In the genomic region with DNA sequence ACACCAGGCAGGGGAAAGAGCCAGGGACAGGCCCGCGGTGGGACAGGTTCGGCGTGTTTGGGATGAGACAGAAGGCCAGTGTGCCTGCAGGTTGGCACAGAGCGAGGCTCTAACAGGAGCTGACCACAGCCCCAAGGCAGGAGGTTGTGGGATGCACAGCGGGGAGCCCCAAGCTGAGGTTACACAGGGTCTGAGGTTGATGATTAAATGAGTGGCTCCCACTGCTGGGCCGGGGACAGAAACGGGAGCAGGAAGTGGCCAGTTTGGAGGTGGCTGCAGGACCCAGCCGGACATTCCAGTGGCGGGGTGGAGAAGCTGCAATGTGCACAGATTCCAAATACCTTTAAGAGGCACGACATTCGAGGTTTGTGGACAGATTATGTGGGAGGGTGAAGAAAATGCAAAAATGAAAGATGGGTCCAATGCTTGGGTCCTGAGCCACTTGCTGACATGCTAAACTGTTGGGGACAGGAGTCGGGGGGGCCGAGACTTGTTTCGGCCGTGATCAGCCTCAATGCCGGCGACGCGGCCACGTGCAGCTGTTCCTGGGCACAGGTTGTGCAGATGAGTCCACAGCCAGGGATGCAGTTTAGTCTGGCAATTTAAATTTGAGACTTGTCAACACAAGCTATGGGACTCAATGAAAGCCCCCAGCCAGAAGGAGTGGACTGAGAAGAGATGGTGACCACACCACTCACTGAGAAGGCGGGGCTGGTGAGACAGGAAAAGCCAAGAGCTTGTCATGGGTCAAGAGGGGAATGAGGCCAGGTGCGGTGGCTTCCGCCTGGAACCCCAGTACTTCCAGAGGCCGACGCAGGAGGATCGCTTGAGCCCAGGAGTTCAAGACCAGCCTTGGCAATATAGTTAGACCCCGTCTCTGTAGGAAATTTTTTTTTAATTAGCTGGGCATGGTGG, we compare ENCODE assay signal across 1 cellular context.
TF ChIP-seq lines count a peak whose summit lies in the region.

No MANE protein-coding gene starts in this region.

TF ChIP-seq in HepG2, 621 proteins besides CTCF, POLR2A, EP300 and RAD21 (continued from another document and continues in another):
- TF ChIP-seq, protein P1, sequence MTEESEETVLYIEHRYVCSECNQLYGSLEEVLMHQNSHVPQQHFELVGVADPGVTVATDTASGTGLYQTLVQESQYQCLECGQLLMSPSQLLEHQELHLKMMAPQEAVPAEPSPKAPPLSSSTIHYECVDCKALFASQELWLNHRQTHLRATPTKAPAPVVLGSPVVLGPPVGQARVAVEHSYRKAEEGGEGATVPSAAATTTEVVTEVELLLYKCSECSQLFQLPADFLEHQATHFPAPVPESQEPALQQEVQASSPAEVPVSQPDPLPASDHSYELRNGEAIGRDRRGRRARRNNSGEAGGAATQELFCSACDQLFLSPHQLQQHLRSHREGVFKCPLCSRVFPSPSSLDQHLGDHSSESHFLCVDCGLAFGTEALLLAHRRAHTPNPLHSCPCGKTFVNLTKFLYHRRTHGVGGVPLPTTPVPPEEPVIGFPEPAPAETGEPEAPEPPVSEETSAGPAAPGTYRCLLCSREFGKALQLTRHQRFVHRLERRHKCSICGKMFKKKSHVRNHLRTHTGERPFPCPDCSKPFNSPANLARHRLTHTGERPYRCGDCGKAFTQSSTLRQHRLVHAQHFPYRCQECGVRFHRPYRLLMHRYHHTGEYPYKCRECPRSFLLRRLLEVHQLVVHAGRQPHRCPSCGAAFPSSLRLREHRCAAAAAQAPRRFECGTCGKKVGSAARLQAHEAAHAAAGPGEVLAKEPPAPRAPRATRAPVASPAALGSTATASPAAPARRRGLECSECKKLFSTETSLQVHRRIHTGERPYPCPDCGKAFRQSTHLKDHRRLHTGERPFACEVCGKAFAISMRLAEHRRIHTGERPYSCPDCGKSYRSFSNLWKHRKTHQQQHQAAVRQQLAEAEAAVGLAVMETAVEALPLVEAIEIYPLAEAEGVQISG (CRISPR knock-in tag; IDR thresholded peaks at IDR 0.05): 0 out of 2 replicates have a peak, but pooled peaks have one; percentile 16
- TF ChIP-seq MTERF4 (CRISPR knock-in tag; IDR thresholded peaks at IDR 0.05): no peak
- TF ChIP-seq HIVEP1 (CRISPR knock-in tag; IDR thresholded peaks at IDR 0.05): no peak; the same call in 1 of the 2 replicates
- peak; percentile 25; the same call in 1 of the 2 replicates for TF ChIP-seq ZMYM2 (CRISPR knock-in tag; IDR thresholded peaks at IDR 0.05)
- TF ChIP-seq ZNF567 (CRISPR knock-in tag; IDR thresholded peaks at IDR 0.05; ENCODE audit: borderline replicate concordance): no peak
- 0 out of 2 replicates have a peak, but pooled peaks have one; percentile 56 for TF ChIP-seq MEF2D (CRISPR knock-in tag; IDR thresholded peaks at IDR 0.05)
- no peak for TF ChIP-seq ARID2 (CRISPR knock-in tag; IDR thresholded peaks at IDR 0.05; ENCODE audit: borderline replicate concordance)
- no peak for TF ChIP-seq ZNF350 (CRISPR knock-in tag; IDR thresholded peaks at IDR 0.05; ENCODE audit: borderline replicate concordance, low read depth)
- TF ChIP-seq GATAD1 (CRISPR knock-in tag; IDR thresholded peaks at IDR 0.05): no peak
- TF ChIP-seq ZSCAN12 (CRISPR knock-in tag; IDR thresholded peaks at IDR 0.05): no peak
- TF ChIP-seq, protein P2, sequence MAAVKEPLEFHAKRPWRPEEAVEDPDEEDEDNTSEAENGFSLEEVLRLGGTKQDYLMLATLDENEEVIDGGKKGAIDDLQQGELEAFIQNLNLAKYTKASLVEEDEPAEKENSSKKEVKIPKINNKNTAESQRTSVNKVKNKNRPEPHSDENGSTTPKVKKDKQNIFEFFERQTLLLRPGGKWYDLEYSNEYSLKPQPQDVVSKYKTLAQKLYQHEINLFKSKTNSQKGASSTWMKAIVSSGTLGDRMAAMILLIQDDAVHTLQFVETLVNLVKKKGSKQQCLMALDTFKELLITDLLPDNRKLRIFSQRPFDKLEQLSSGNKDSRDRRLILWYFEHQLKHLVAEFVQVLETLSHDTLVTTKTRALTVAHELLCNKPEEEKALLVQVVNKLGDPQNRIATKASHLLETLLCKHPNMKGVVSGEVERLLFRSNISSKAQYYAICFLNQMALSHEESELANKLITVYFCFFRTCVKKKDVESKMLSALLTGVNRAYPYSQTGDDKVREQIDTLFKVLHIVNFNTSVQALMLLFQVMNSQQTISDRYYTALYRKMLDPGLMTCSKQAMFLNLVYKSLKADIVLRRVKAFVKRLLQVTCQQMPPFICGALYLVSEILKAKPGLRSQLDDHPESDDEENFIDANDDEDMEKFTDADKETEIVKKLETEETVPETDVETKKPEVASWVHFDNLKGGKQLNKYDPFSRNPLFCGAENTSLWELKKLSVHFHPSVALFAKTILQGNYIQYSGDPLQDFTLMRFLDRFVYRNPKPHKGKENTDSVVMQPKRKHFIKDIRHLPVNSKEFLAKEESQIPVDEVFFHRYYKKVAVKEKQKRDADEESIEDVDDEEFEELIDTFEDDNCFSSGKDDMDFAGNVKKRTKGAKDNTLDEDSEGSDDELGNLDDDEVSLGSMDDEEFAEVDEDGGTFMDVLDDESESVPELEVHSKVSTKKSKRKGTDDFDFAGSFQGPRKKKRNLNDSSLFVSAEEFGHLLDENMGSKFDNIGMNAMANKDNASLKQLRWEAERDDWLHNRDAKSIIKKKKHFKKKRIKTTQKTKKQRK (IDR thresholded peaks at IDR 0.05; ENCODE audit: low read length): no peak
- TF ChIP-seq MXD1 (CRISPR knock-in tag; IDR thresholded peaks at IDR 0.05): no peak; the same call in 1 of the 2 replicates
- TF ChIP-seq AKAP8 (CRISPR knock-in tag; IDR thresholded peaks at IDR 0.05): 0 out of 2 replicates have a peak, but pooled peaks have one; percentile 55
- TF ChIP-seq ZNF362 (CRISPR knock-in tag; IDR thresholded peaks at IDR 0.05; ENCODE audit: borderline replicate concordance): 0 out of 2 replicates have a peak, but pooled peaks have one; percentile 11
- TF ChIP-seq ZFX (CRISPR knock-in tag; IDR thresholded peaks at IDR 0.05; ENCODE audit: low read depth): peak; percentile 40
- no peak for TF ChIP-seq SOX13 (IDR thresholded peaks at IDR 0.05)
- TF ChIP-seq SOX13 (CRISPR knock-in tag; conservative IDR thresholded peaks at IDR 0.05 in 1 of 2, IDR thresholded peaks at IDR 0.05 in 1 of 2): 0 out of 4 replicates have a peak, but pooled peaks of 1 of the 2 experiments have one; percentile 5
- TF ChIP-seq TSC22D2 (CRISPR knock-in tag; IDR thresholded peaks at IDR 0.05; ENCODE audit: borderline replicate concordance): no peak
- TF ChIP-seq XRCC5 (optimal IDR thresholded peaks at IDR 0.05; ENCODE audit: low read length): peak; percentile 48
- no peak for TF ChIP-seq ZNF800 (CRISPR knock-in tag; IDR thresholded peaks at IDR 0.05)
- TF ChIP-seq ZNF281 (CRISPR knock-in tag; IDR thresholded peaks at IDR 0.05; ENCODE audit: borderline replicate concordance): no peak
- TF ChIP-seq, protein P3, sequence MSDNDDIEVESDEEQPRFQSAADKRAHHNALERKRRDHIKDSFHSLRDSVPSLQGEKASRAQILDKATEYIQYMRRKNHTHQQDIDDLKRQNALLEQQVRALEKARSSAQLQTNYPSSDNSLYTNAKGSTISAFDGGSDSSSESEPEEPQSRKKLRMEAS (IDR thresholded peaks at IDR 0.05): peak; percentile 70
- TF ChIP-seq ZNF431 (CRISPR knock-in tag; IDR thresholded peaks at IDR 0.05; ENCODE audit: borderline replicate concordance, low read depth): 0 out of 2 replicates have a peak, but pooled peaks have one; percentile 22
- no peak for TF ChIP-seq NCOA2 (CRISPR knock-in tag; IDR thresholded peaks at IDR 0.05)
- TF ChIP-seq SALL1 (CRISPR knock-in tag; IDR thresholded peaks at IDR 0.05): 0 out of 2 replicates have a peak, but pooled peaks have one; percentile 30
- TF ChIP-seq CBFB (CRISPR knock-in tag; IDR thresholded peaks at IDR 0.05): no peak
- no peak for TF ChIP-seq CREM (IDR thresholded peaks at IDR 0.05)
- no peak for TF ChIP-seq CREM (CRISPR knock-in tag; IDR thresholded peaks at IDR 0.05)
- TF ChIP-seq TEAD2 (CRISPR knock-in tag; IDR thresholded peaks at IDR 0.05): no peak
- TF ChIP-seq ZNF747 (CRISPR knock-in tag; IDR thresholded peaks at IDR 0.05; ENCODE audit: borderline replicate concordance): 0 out of 2 replicates have a peak, but pooled peaks have one; percentile 28
- peak; percentile 56; the same call in 1 of the 2 replicates for TF ChIP-seq ARHGAP35 (CRISPR knock-in tag; IDR thresholded peaks at IDR 0.05; ENCODE audit: borderline replicate concordance)
- no peak for TF ChIP-seq ZNF207 (IDR thresholded peaks at IDR 0.05; ENCODE audit: borderline replicate concordance)
- peak; percentile 41; the same call in 1 of the 2 replicates for TF ChIP-seq ATAD3A (CRISPR knock-in tag; IDR thresholded peaks at IDR 0.05)
- no peak for TF ChIP-seq ZNF24 (IDR thresholded peaks at IDR 0.05)
- no peak for TF ChIP-seq CC2D1A (CRISPR knock-in tag; IDR thresholded peaks at IDR 0.05)
- 0 out of 2 replicates have a peak, but pooled peaks have one; percentile 57 for TF ChIP-seq HNRNPL (IDR thresholded peaks at IDR 0.05; ENCODE audit: low read depth, low read length)
- no peak for TF ChIP-seq EEA1 (CRISPR knock-in tag; IDR thresholded peaks at IDR 0.05; ENCODE audit: borderline replicate concordance)
- TF ChIP-seq ZC3H13 (CRISPR knock-in tag; IDR thresholded peaks at IDR 0.05): peak; percentile 86; the same call in 1 of the 2 replicates
- no peak for TF ChIP-seq ZBTB2 (CRISPR knock-in tag; IDR thresholded peaks at IDR 0.05; ENCODE audit: low read depth)
- no peak for TF ChIP-seq ZNF343 (CRISPR knock-in tag; IDR thresholded peaks at IDR 0.05)
- peak; percentile 44; the same call in 1 of the 2 replicates for TF ChIP-seq SAP130 (CRISPR knock-in tag; IDR thresholded peaks at IDR 0.05; ENCODE audit: low read depth)
- no peak for TF ChIP-seq MAZ (IDR thresholded peaks at IDR 0.05; ENCODE audit: borderline replicate concordance, low read depth, low read length)
- no peak for TF ChIP-seq MAZ (CRISPR knock-in tag; IDR thresholded peaks at IDR 0.05; ENCODE audit: low read depth)
- no peak for TF ChIP-seq ZNF274 (CRISPR knock-in tag; IDR thresholded peaks at IDR 0.05)
